17 cellular contexts compared by ENCODE assay signal in the genomic region with DNA sequence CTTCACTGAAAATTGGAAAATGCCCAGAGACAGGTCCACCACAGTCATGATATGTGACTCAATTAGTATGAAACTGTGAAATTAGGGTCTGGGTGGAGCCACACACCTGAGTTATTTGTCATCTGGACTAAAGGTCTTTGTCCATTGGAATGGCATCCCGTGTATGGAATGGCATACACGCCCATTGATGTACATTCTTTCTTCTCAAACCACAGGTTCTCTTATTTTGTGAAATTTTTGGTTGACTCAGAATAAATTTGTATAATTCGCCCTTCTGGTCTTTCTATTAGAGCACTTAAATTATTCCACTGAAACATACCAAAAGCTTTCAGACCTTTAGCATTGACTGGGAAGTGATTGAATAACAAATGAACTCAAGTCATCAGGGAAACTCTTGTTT.
DNase-seq lines count a peak whose midpoint lies in the region; ATAC-seq, FAIRE-seq and TF ChIP-seq lines count a peak whose summit lies in the region.
"Had no signal": no experiment of that assay in that cellular context is flagged by ENCODE, and none has a peak within 500 bp of the region (broad histone marks: within the 10 kb centered on the region; RNA-seq: fewer than 3 reads in every experiment).

No MANE protein-coding gene starts in this region.

- TF ChIP-seq CTCF in keratinocyte (optimal IDR thresholded peaks at IDR 0.05 in 1 of 3, IDR thresholded peaks at IDR 0.05 in 1 of 3, conservative IDR thresholded peaks at IDR 0.05 in 1 of 3; ENCODE audit: extremely low read depth in 1 of 3, insufficient read depth in 2 of 3, low read length in 3 of 3) (no peak), vagina (IDR thresholded peaks at IDR 0.05) (no peak)

- H3K36me3 ChIP-seq in SJSA1 (no peaks in the 10 kb centered on the region), keratinocyte (ENCODE audit: control insufficient read depth in 2 of 2, extremely low read depth in 1 of 2, insufficient read depth in 2 of 2, low read length in 2 of 2) (no peaks in the 10 kb centered on the region), vagina (no peaks in the 10 kb centered on the region)

- H3K9me3 ChIP-seq in SJSA1 (replicated peaks) (no peaks in the 10 kb centered on the region), keratinocyte (ENCODE audit: control insufficient read depth, low read depth, low read length) (no peaks in the 10 kb centered on the region), vagina (no peaks in the 10 kb centered on the region)

- DNase-seq in activated naive CD8-positive, alpha-beta T cell treated with anti-CD3 and anti-CD28 coated beads, Interleukin-2, amount 50 U/mL, for 24 hours: no peak
- DNase-seq in activated naive CD8-positive, alpha-beta T cell treated with anti-CD3 and anti-CD28 coated beads for 36 hours: no peak
- DNase-seq in SJSA1 (ENCODE audit: low read depth in 1 of 2, low spot score in 2 of 2) (peak in 1 of 2 experiments; percentile 60), keratinocyte (ENCODE audit: low read depth, low spot score) (peak; percentile 80), vagina (ENCODE audit: extremely low spot score in 2 of 2) (no peak), CD1c-positive myeloid dendritic cell (ENCODE audit: extremely low spot score) (no peak), SIG-M5 (lab: John Stamatoyannopoulos, UW) (no peak)
- DNase-seq: 8988T; activated B cell treated with CpG ODN at 0.5 μM for 24 hours; activated CD8-positive, alpha-beta T cell treated with anti-CD3 and anti-CD28 coated beads for 36 hours; activated T-cell treated with anti-CD3 and anti-CD28 coated beads, Interleukin-2, amount 50 U/mL, for 72 hours; H9; NCI-H2029; NCI-H510A had no signal

- intact Hi-C loops in vagina (cut with DNase I): no loop called here

- H3K4me1 ChIP-seq in SJSA1 (replicated peaks) (peaks cover 30% of the 10 kb centered on the region), keratinocyte (ENCODE audit: control insufficient read depth, extremely low read depth, insufficient read depth, low read length) (peaks cover 37% of the 10 kb centered on the region), vagina (peaks cover 13% of the 10 kb centered on the region)

- no peaks in the 10 kb centered on the region for H3K36me3 Mint-ChIP-seq in activated naive CD8-positive, alpha-beta T cell treated with anti-CD3 and anti-CD28 coated beads, Interleukin-2, amount 50 U/mL, for 24 hours (ENCODE audit: low read depth)
- H3K36me3 Mint-ChIP-seq in activated naive CD8-positive, alpha-beta T cell treated with anti-CD3 and anti-CD28 coated beads for 36 hours: no peaks in the 10 kb centered on the region
- H3K36me3 Mint-ChIP-seq: activated naive CD4-positive, alpha-beta T cell treated with anti-CD3 and anti-CD28 coated beads, Interleukin-2, amount 50 U/mL, for 24 hours had no signal

- no peak for TF ChIP-seq POLR2A in vagina (IDR thresholded peaks at IDR 0.05)

- H4K20me1 ChIP-seq in keratinocyte (ENCODE audit: control insufficient read depth, extremely low read depth, insufficient read depth, low read length): no peaks in the 10 kb centered on the region

- peaks cover 25% of the 10 kb centered on the region for H3K27me3 Mint-ChIP-seq in activated naive CD8-positive, alpha-beta T cell treated with anti-CD3 and anti-CD28 coated beads, Interleukin-2, amount 50 U/mL, for 24 hours
- peaks cover 37% of the 10 kb centered on the region for H3K27me3 Mint-ChIP-seq in activated naive CD8-positive, alpha-beta T cell treated with anti-CD3 and anti-CD28 coated beads for 36 hours
- H3K27me3 Mint-ChIP-seq: activated B cell treated with CpG ODN at 0.5 μM for 24 hours had no signal

- no peak overlapping the region for H3K9ac ChIP-seq in keratinocyte (ENCODE audit: control insufficient read depth, extremely low read depth, insufficient read depth, low read length)

- no peaks in the 10 kb centered on the region for H3K9me3 Mint-ChIP-seq in activated naive CD8-positive, alpha-beta T cell treated with anti-CD3 and anti-CD28 coated beads, Interleukin-2, amount 50 U/mL, for 24 hours
- no peaks in the 10 kb centered on the region for H3K9me3 Mint-ChIP-seq in activated naive CD8-positive, alpha-beta T cell treated with anti-CD3 and anti-CD28 coated beads for 36 hours
- H3K9me3 Mint-ChIP-seq: activated B cell treated with CpG ODN at 0.5 μM for 24 hours; activated CD8-positive, alpha-beta T cell treated with anti-CD3 and anti-CD28 coated beads for 36 hours; activated naive CD4-positive, alpha-beta T cell treated with anti-CD3 and anti-CD28 coated beads, Interleukin-2, amount 50 U/mL, for 24 hours; activated T-cell treated with anti-CD3 and anti-CD28 coated beads, Interleukin-2, amount 50 U/mL, for 72 hours; H9 had no signal

- H3K4me3 ChIP-seq in SJSA1 (no peak overlapping the region), keratinocyte (ENCODE audit: control insufficient read depth in 2 of 3, extremely low read depth in 1 of 3, insufficient read depth in 2 of 3, low read depth in 1 of 3, low read length in 3 of 3) (no peak overlapping the region), vagina (no peak overlapping the region)

- ATAC-seq in activated naive CD8-positive, alpha-beta T cell treated with anti-CD3 and anti-CD28 coated beads, Interleukin-2, amount 50 U/mL, for 24 hours: no peak
- no peak for ATAC-seq in GM21360 (IDR thresholded peaks at IDR 0.05; ENCODE audit: unreplicated experiment)
- ATAC-seq: activated CD8-positive, alpha-beta T cell treated with anti-CD3 and anti-CD28 coated beads for 36 hours; activated T-cell treated with anti-CD3 and anti-CD28 coated beads, Interleukin-2, amount 50 U/mL, for 72 hours; esophagus mucosa had no signal

- no peaks in the 10 kb centered on the region for H3K79me2 ChIP-seq in keratinocyte (ENCODE audit: control insufficient read depth, insufficient read depth, low read length)

- H3K27ac ChIP-seq in SJSA1 (peak overlapping the region; percentile 83), keratinocyte (ENCODE audit: control insufficient read depth, insufficient read depth, low read length) (peak overlapping the region; percentile 86), vagina (peak overlapping the region; percentile 10)

- H2AFZ ChIP-seq in keratinocyte (ENCODE audit: control insufficient read depth, low read length): no peak overlapping the region

- H3K4me3 Mint-ChIP-seq in activated naive CD8-positive, alpha-beta T cell treated with anti-CD3 and anti-CD28 coated beads, Interleukin-2, amount 50 U/mL, for 24 hours: no peak overlapping the region
- no peak overlapping the region for H3K4me3 Mint-ChIP-seq in activated naive CD8-positive, alpha-beta T cell treated with anti-CD3 and anti-CD28 coated beads for 36 hours
- H3K4me3 Mint-ChIP-seq: activated B cell treated with CpG ODN at 0.5 μM for 24 hours; activated CD8-positive, alpha-beta T cell treated with anti-CD3 and anti-CD28 coated beads for 36 hours; activated naive CD4-positive, alpha-beta T cell treated with anti-CD3 and anti-CD28 coated beads, Interleukin-2, amount 50 U/mL, for 24 hours; activated T-cell treated with anti-CD3 and anti-CD28 coated beads, Interleukin-2, amount 50 U/mL, for 72 hours; H9 had no signal

- H3K9me1 ChIP-seq in keratinocyte (ENCODE audit: control insufficient read depth, extremely low read depth, insufficient read depth, low read length): no peaks in the 10 kb centered on the region

- H3K27ac Mint-ChIP-seq in activated naive CD8-positive, alpha-beta T cell treated with anti-CD3 and anti-CD28 coated beads, Interleukin-2, amount 50 U/mL, for 24 hours: peak overlapping the region; percentile 12
- H3K27ac Mint-ChIP-seq in activated naive CD8-positive, alpha-beta T cell treated with anti-CD3 and anti-CD28 coated beads for 36 hours: no peak overlapping the region
- H3K27ac Mint-ChIP-seq: activated B cell treated with CpG ODN at 0.5 μM for 24 hours; activated CD8-positive, alpha-beta T cell treated with anti-CD3 and anti-CD28 coated beads for 36 hours; activated naive CD4-positive, alpha-beta T cell treated with anti-CD3 and anti-CD28 coated beads, Interleukin-2, amount 50 U/mL, for 24 hours; activated T-cell treated with anti-CD3 and anti-CD28 coated beads, Interleukin-2, amount 50 U/mL, for 72 hours; H9 had no signal

- peaks cover 21% of the 10 kb centered on the region for H3K4me1 Mint-ChIP-seq in activated naive CD8-positive, alpha-beta T cell treated with anti-CD3 and anti-CD28 coated beads, Interleukin-2, amount 50 U/mL, for 24 hours
- peaks cover 13% of the 10 kb centered on the region for H3K4me1 Mint-ChIP-seq in activated naive CD8-positive, alpha-beta T cell treated with anti-CD3 and anti-CD28 coated beads for 36 hours

- H3K27me3 ChIP-seq in SJSA1 (replicated peaks): no peaks in the 10 kb centered on the region
- no peaks in the 10 kb centered on the region for H3K27me3 ChIP-seq in keratinocyte (ENCODE audit: control insufficient read depth, extremely low read depth, insufficient read depth, low read length)
- no peaks in the 10 kb centered on the region for H3K27me3 ChIP-seq in vagina

- FAIRE-seq in keratinocyte (lab: Jason Lieb, UNC): peak; percentile 32

- dilution Hi-C loops in keratinocyte (cut with MboI; ENCODE audit: extremely low pct_ligation_motif_present, low sequenced_read_pairs): no loop called here

- H3K4me2 ChIP-seq in keratinocyte (ENCODE audit: control insufficient read depth, extremely low read depth, insufficient read depth, low read depth, low read length): peak overlapping the region; percentile 62

Comparison
In these comparisons a context has a peak if more than half of its experiments do, and no peak if none do; other contexts are left out.
1. H3K27ac ChIP-seq: peak in every context shown above with its lines; median percentile 86 in keratinocyte; 83 in SJSA1; 10 in vagina.